In genomic region chr14:81138429-81138828, GRCh38 we compare ENCODE assay signal across 2 cellular contexts.
TF ChIP-seq lines count a peak whose summit lies in the region.

No MANE protein-coding gene starts in this region.

TF ChIP-seq in HepG2, 621 proteins besides CTCF, POLR2A, EP300 and RAD21 (continued from another document):
- TF ChIP-seq UBTF (CRISPR knock-in tag; IDR thresholded peaks at IDR 0.05) (no peak), HNF4A (CRISPR knock-in tag; IDR thresholded peaks at IDR 0.05) (peak; percentile 27; the same call in 1 of the 2 replicates), MIXL1 (CRISPR knock-in tag; IDR thresholded peaks at IDR 0.05) (no peak), POLR2G (IDR thresholded peaks at IDR 0.05; ENCODE audit: low read depth, low read length) (no peak), ZNF652 (CRISPR knock-in tag; IDR thresholded peaks at IDR 0.05; ENCODE audit: borderline replicate concordance, low read depth) (peak; percentile 93)
- TF ChIP-seq, protein P1, sequence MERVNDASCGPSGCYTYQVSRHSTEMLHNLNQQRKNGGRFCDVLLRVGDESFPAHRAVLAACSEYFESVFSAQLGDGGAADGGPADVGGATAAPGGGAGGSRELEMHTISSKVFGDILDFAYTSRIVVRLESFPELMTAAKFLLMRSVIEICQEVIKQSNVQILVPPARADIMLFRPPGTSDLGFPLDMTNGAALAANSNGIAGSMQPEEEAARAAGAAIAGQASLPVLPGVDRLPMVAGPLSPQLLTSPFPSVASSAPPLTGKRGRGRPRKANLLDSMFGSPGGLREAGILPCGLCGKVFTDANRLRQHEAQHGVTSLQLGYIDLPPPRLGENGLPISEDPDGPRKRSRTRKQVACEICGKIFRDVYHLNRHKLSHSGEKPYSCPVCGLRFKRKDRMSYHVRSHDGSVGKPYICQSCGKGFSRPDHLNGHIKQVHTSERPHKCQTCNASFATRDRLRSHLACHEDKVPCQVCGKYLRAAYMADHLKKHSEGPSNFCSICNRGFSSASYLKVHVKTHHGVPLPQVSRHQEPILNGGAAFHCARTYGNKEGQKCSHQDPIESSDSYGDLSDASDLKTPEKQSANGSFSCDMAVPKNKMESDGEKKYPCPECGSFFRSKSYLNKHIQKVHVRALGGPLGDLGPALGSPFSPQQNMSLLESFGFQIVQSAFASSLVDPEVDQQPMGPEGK (CRISPR knock-in tag; IDR thresholded peaks at IDR 0.05), result 0 out of 2 replicates have a peak, but pooled peaks have one; percentile 19

TF ChIP-seq in neural cell, 6 proteins besides CTCF, POLR2A, EP300 and RAD21 (continued from another document):
- no peak for TF ChIP-seq REST (IDR thresholded peaks at IDR 0.05; ENCODE audit: borderline replicate concordance)
- TF ChIP-seq EZH2 (IDR thresholded peaks at IDR 0.05; ENCODE audit: borderline replicate concordance, insufficient read depth, low read length, poor library complexity, severe bottlenecking), result no peak
- TF ChIP-seq SMC3 (conservative IDR thresholded peaks at IDR 0.05; ENCODE audit: poor library complexity), result no peak
- no peak for TF ChIP-seq MXI1 (conservative IDR thresholded peaks at IDR 0.05; ENCODE audit: poor library complexity, severe bottlenecking)
